In genomic region chr12:120093592-120094355, GRCh38 we compare ENCODE assay signal across 12 cellular contexts. TPM values are rescaled to one million over a fixed set of nuclear protein-coding genes. Genes with fewer than 3 reads are reported as not detected.
A peak's percentile ranks its signal among the peaks of the same experiment; 100 is the strongest.
DNase-seq lines count a peak whose midpoint lies in the region; ATAC-seq and TF ChIP-seq lines count a peak whose summit lies in the region.
"Had no signal": no experiment of that assay in that cellular context is flagged by ENCODE, and none has a peak within 500 bp of the region (broad histone marks: within the 10 kb centered on the region; RNA-seq: fewer than 3 reads in every experiment).

No MANE protein-coding gene starts in this region.

- H3K36me3 Mint-ChIP-seq in activated T-cell treated with anti-CD3 and anti-CD28 coated beads, Interleukin-2, amount 50 U/mL, for 72 hours (ENCODE audit: insufficient read depth in 2 of 2): peaks cover 8 to 22% of the 10 kb centered on the region in 2 donors
- peaks cover 7% of the 10 kb centered on the region for H3K36me3 Mint-ChIP-seq in glutamatergic neuron (ENCODE audit: unreplicated experiment)

- TF ChIP-seq CTCF in Panc1 (IDR thresholded peaks at IDR 0.05) (no peak), glutamatergic neuron (IDR thresholded peaks at IDR 0.05; ENCODE audit: partially characterized antibody, unreplicated experiment) (no peak), upper lobe of right lung (IDR thresholded peaks at IDR 0.05) (no peak)

- no TSS peak for BruUV-seq in Panc1 (replicated peaks; lab: Mats Ljungman, UMichigan)

- H3K27ac Mint-ChIP-seq in activated T-cell treated with anti-CD3 and anti-CD28 coated beads, Interleukin-2, amount 50 U/mL, for 72 hours: no peak overlapping the region
- peak overlapping the region; percentile 93 for H3K27ac Mint-ChIP-seq in glutamatergic neuron (ENCODE audit: unreplicated experiment)

- CTCF ChIA-PET in Panc1 (lab: Charles Lee): no interaction called here

- intact Hi-C loops in Panc1 (cut with micrococcal nuclease; ENCODE audit: unreplicated experiment): no loop called here
- intact Hi-C loops in sciatic nerve (cut with DNase I): no loop called here
- intact Hi-C loops in upper lobe of right lung (cut with DNase I): no loop called here

- H3K27me3 Mint-ChIP-seq in activated T-cell treated with anti-CD3 and anti-CD28 coated beads, Interleukin-2, amount 50 U/mL, for 72 hours (ENCODE audit: low read depth): no peaks in the 10 kb centered on the region
- H3K27me3 Mint-ChIP-seq in glutamatergic neuron (ENCODE audit: unreplicated experiment): peaks cover 10% of the 10 kb centered on the region

- no peaks in the 10 kb centered on the region for H3K9me3 Mint-ChIP-seq in activated T-cell treated with anti-CD3 and anti-CD28 coated beads, Interleukin-2, amount 50 U/mL, for 72 hours
- peaks cover 10% of the 10 kb centered on the region for H3K9me3 Mint-ChIP-seq in glutamatergic neuron (ENCODE audit: unreplicated experiment)

- H3K9me3 ChIP-seq in Panc1 (ENCODE audit: control insufficient read depth, insufficient read depth, low read depth, low read length): no peaks in the 10 kb centered on the region
- H3K9me3 ChIP-seq in upper lobe of right lung: no peaks in the 10 kb centered on the region
- H3K9me3 ChIP-seq: BLaER1 treated with 17β-estradiol and CSF1 and Interleukin-3, amounts not matched to agents 10 nM and 100 nM; thoracic aorta had no signal

- peak; percentile 14 to 17 for ATAC-seq in activated T-cell treated with anti-CD3 and anti-CD28 coated beads, Interleukin-2, amount 50 U/mL, for 72 hours (replicated peaks in 1 of 2)
- peak; percentile 18; the same call in 1 of the 2 replicates for ATAC-seq in Panc1
- peak; percentile 7 for ATAC-seq in sciatic nerve
- ATAC-seq in HG03442 (IDR thresholded peaks at IDR 0.05; ENCODE audit: unreplicated experiment): no peak
- no peak for ATAC-seq in upper lobe of right lung

- POLR2A ChIA-PET in Panc1 (lab: Charles Lee): no interaction called here

- no peak for DNase-seq in activated T-cell treated with anti-CD3 and anti-CD28 coated beads, Interleukin-2, amount 50 U/mL, for 72 hours
- DNase-seq in activated T-cell treated with anti-CD3 and anti-CD28 coated beads, Interleukin-2, amount 50 U/mL, for 48 hours: no peak
- DNase-seq in Panc1 (ENCODE audit: low read depth, low spot score): no peak
- DNase-seq in glutamatergic neuron: peak; percentile 87
- no peak for DNase-seq in sciatic nerve (ENCODE audit: low spot score)
- DNase-seq in caudate nucleus (lab: John Stamatoyannopoulos, UW): no peak
- no peak for DNase-seq in upper lobe of right lung
- DNase-seq: activated CD8-positive, alpha-beta memory T cell treated with anti-CD3 and anti-CD28 coated beads for 24 hours; central memory CD4-positive, alpha-beta T cell had no signal

- no peak overlapping the region for H3K4me3 Mint-ChIP-seq in activated T-cell treated with anti-CD3 and anti-CD28 coated beads, Interleukin-2, amount 50 U/mL, for 72 hours
- H3K4me3 Mint-ChIP-seq in glutamatergic neuron (ENCODE audit: unreplicated experiment): no peak overlapping the region

- no peaks in the 10 kb centered on the region for H3K36me3 ChIP-seq in Panc1 (ENCODE audit: control insufficient read depth, insufficient read depth, low read length)
- peaks cover 48% of the 10 kb centered on the region for H3K36me3 ChIP-seq in upper lobe of right lung

- H3K27ac ChIP-seq in Panc1 (ENCODE audit: low read length): no peak overlapping the region
- H3K27ac ChIP-seq in caudate nucleus (ENCODE audit: low read depth, low read length): no peak overlapping the region
- H3K27ac ChIP-seq in upper lobe of right lung: no peak overlapping the region
- H3K27ac ChIP-seq: BLaER1 treated with 17β-estradiol and CSF1 and Interleukin-3, amounts not matched to agents 10 nM and 100 nM; thoracic aorta had no signal

- H3K4me1 Mint-ChIP-seq in activated T-cell treated with anti-CD3 and anti-CD28 coated beads, Interleukin-2, amount 50 U/mL, for 72 hours (ENCODE audit: low read depth): peaks cover 9% of the 10 kb centered on the region
- H3K4me1 Mint-ChIP-seq in glutamatergic neuron (ENCODE audit: low read depth, unreplicated experiment): peaks cover 10% of the 10 kb centered on the region

- no peaks in the 10 kb centered on the region for H3K27me3 ChIP-seq in Panc1 (ENCODE audit: control insufficient read depth, insufficient read depth, low read length)
- H3K27me3 ChIP-seq in upper lobe of right lung: no peaks in the 10 kb centered on the region
- H3K27me3 ChIP-seq: BLaER1 treated with 17β-estradiol and CSF1 and Interleukin-3, amounts not matched to agents 10 nM and 100 nM had no signal

- in situ Hi-C loops in Panc1 (cut with HindIII; ENCODE audit: low pct_unique_long_range_greater_than_20kb, low sequenced_read_pairs): no loop called here

- H3K4me3 ChIP-seq in Panc1 (ENCODE audit: low read depth in 2 of 2, low read length in 2 of 2) (no peak overlapping the region), upper lobe of right lung (no peak overlapping the region)
- H3K4me3 ChIP-seq: BLaER1 treated with 17β-estradiol and CSF1 and Interleukin-3, amounts not matched to agents 10 nM and 100 nM; thoracic aorta had no signal

- H3K4me1 ChIP-seq in Panc1 (ENCODE audit: control insufficient read depth, insufficient read depth, low read length): peaks cover 5% of the 10 kb centered on the region
- H3K4me1 ChIP-seq in upper lobe of right lung: no peaks in the 10 kb centered on the region

RNA-seq across cellular contexts. Expression of gene RAB35, which starts 22.8 kb away (rescaled TPM):
- total RNA-seq in activated T-cell treated with anti-CD3 and anti-CD28 coated beads, Interleukin-2, amount 50 U/mL, for 72 hours: 10 to 100 TPM; 66.2 to 78.9 TPM
- total RNA-seq in Panc1 (2021; ENCODE audit: unreplicated experiment) (62.0 TPM), glutamatergic neuron (ENCODE audit: unreplicated experiment) (57.2 TPM), sciatic nerve (52.2 TPM), upper lobe of right lung (58.7 TPM)
- 90.8 TPM for polyA plus RNA-seq in Panc1 (2012; ENCODE audit: insufficient read length)

Comparison
In these comparisons a context has a peak if more than half of its experiments do, and no peak if none do; other contexts are left out.
1. ATAC-seq: peak in activated T-cell treated with anti-CD3 and anti-CD28 coated beads, Interleukin-2, amount 50 U/mL, for 72 hours (2 of 2), Panc1 (single experiment) and sciatic nerve (single experiment); none in HG03442 (single experiment) and upper lobe of right lung (single experiment).